In the genomic region with DNA sequence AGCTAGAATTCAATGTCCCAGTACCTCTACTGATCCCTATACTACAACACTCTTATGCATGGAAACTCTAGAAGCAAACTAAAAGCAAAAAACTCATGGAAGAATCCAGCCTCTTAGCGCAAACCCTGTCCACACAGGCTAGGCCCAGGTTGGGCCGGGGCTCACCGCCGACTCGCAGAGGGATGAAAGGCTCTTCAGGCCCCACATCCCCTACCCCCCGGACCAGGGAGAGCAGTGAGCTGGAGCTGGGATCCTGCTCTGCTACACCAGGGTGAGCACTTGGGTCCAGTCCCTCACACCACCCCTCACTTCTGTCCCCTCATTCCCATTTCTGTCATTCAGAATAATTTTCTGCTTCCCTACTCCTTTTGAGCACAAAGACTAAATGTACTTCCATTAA, we compare ENCODE assay signal across 14 cellular contexts. TPM values are rescaled to one million over a fixed set of nuclear protein-coding genes. Genes with fewer than 3 reads are reported as not detected.
DNase-seq lines count a peak whose midpoint lies in the region; ATAC-seq, FAIRE-seq and TF ChIP-seq lines count a peak whose summit lies in the region.
"Had no signal": no experiment of that assay in that cellular context is flagged by ENCODE, and none has a peak within 500 bp of the region (broad histone marks: within the 10 kb centered on the region; RNA-seq: fewer than 3 reads in every experiment).

No MANE protein-coding gene starts in this region.

- CTCF ChIA-PET in activated CD8-positive, alpha-beta memory T cell treated with anti-CD3 and anti-CD28 coated beads, Interleukin-2, amount 10 ng/mL, durations not matched to agents 7 days and 5 days (lab: Charles Lee), result no interaction called here
- CTCF ChIA-PET in activated CD8-positive, alpha-beta T cell treated with anti-CD3 and anti-CD28 coated beads for 36 hours (lab: Charles Lee), result interaction anchor here (1.2 to 4.9 kb wide), 2 partner anchors 15 to 18 kb away, joined by 3 to 32 read pairs; a partner anchor contains a TSS

- peaks cover 26% of the 10 kb centered on the region for H3K36me3 Mint-ChIP-seq in activated CD8-positive, alpha-beta memory T cell treated with anti-CD3 and anti-CD28 coated beads, Interleukin-2, amount 10 ng/mL, durations not matched to agents 7 days and 5 days
- H3K36me3 Mint-ChIP-seq in activated CD8-positive, alpha-beta T cell treated with anti-CD3 and anti-CD28 coated beads for 36 hours (ENCODE audit: low read depth), result peaks cover 35% of the 10 kb centered on the region
- peaks cover 62% of the 10 kb centered on the region for H3K36me3 Mint-ChIP-seq in stimulated activated effector memory CD8-positive, alpha-beta T cell treated with anti-CD3 and anti-CD28 coated beads, Interleukin-12 subunit alpha, Interleukin-12 subunit beta, amount 100 ng/mL, for 72 hours

- H3K27ac Mint-ChIP-seq in activated CD8-positive, alpha-beta memory T cell treated with anti-CD3 and anti-CD28 coated beads, Interleukin-2, amount 10 ng/mL, durations not matched to agents 7 days and 5 days, result peak overlapping the region; percentile 93
- peak overlapping the region; percentile 81 for H3K27ac Mint-ChIP-seq in activated CD8-positive, alpha-beta T cell treated with anti-CD3 and anti-CD28 coated beads for 36 hours
- peak overlapping the region; percentile 94 for H3K27ac Mint-ChIP-seq in stimulated activated effector memory CD8-positive, alpha-beta T cell treated with anti-CD3 and anti-CD28 coated beads, Interleukin-12 subunit alpha, Interleukin-12 subunit beta, amount 100 ng/mL, for 72 hours

- H3K27me3 ChIP-seq in prostate gland (replicated peaks; ENCODE audit: insufficient read depth), result no peaks in the 10 kb centered on the region
- no peaks in the 10 kb centered on the region for H3K27me3 ChIP-seq in pancreas
- H3K27me3 ChIP-seq: heart right ventricle had no signal

- ATAC-seq in activated CD8-positive, alpha-beta memory T cell treated with anti-CD3 and anti-CD28 coated beads, Interleukin-2, amount 10 ng/mL, durations not matched to agents 7 days and 5 days, result no peak
- ATAC-seq in activated CD8-positive, alpha-beta T cell treated with anti-CD3 and anti-CD28 coated beads for 36 hours, result no peak
- ATAC-seq in stimulated activated effector memory CD8-positive, alpha-beta T cell treated with anti-CD3 and anti-CD28 coated beads, Interleukin-12 subunit alpha, Interleukin-12 subunit beta, amount 100 ng/mL, for 72 hours, result no peak
- ATAC-seq in pancreas, result no peak
- ATAC-seq: heart right ventricle had no signal

- whole genome bisulfite sequencing in prostate gland, result 89% methylated on average over 6 of the region's 6 CpGs
- WGBS in pancreas, 2 donors, result 94% methylated on average over 6 of the region's 6 CpGs

- H3K4me1 Mint-ChIP-seq in activated CD8-positive, alpha-beta memory T cell treated with anti-CD3 and anti-CD28 coated beads, Interleukin-2, amount 10 ng/mL, durations not matched to agents 7 days and 5 days, result peaks cover 56% of the 10 kb centered on the region
- peaks cover 57% of the 10 kb centered on the region for H3K4me1 Mint-ChIP-seq in activated CD8-positive, alpha-beta T cell treated with anti-CD3 and anti-CD28 coated beads for 36 hours (ENCODE audit: low read depth)
- H3K4me1 Mint-ChIP-seq in stimulated activated effector memory CD8-positive, alpha-beta T cell treated with anti-CD3 and anti-CD28 coated beads, Interleukin-12 subunit alpha, Interleukin-12 subunit beta, amount 100 ng/mL, for 72 hours, result peaks cover 67% of the 10 kb centered on the region

- H3K27me3 Mint-ChIP-seq in activated CD8-positive, alpha-beta memory T cell treated with anti-CD3 and anti-CD28 coated beads, Interleukin-2, amount 10 ng/mL, durations not matched to agents 7 days and 5 days, result no peaks in the 10 kb centered on the region
- H3K27me3 Mint-ChIP-seq in activated CD8-positive, alpha-beta T cell treated with anti-CD3 and anti-CD28 coated beads for 36 hours, result no peaks in the 10 kb centered on the region

- no peak for TF ChIP-seq POLR2A in prostate gland (IDR thresholded peaks at IDR 0.05)

- H3K36me3 ChIP-seq in prostate gland (no peaks in the 10 kb centered on the region), pancreas (no peaks in the 10 kb centered on the region)

- H3K9me3 ChIP-seq in prostate gland, result no peaks in the 10 kb centered on the region
- H3K9me3 ChIP-seq in pancreas, result no peaks in the 10 kb centered on the region
- H3K9me3 ChIP-seq: heart right ventricle had no signal

- no peaks in the 10 kb centered on the region for H3K9me3 Mint-ChIP-seq in activated CD8-positive, alpha-beta memory T cell treated with anti-CD3 and anti-CD28 coated beads, Interleukin-2, amount 10 ng/mL, durations not matched to agents 7 days and 5 days (ENCODE audit: low read depth)
- no peaks in the 10 kb centered on the region for H3K9me3 Mint-ChIP-seq in activated CD8-positive, alpha-beta T cell treated with anti-CD3 and anti-CD28 coated beads for 36 hours
- H3K9me3 Mint-ChIP-seq in stimulated activated effector memory CD8-positive, alpha-beta T cell treated with anti-CD3 and anti-CD28 coated beads, Interleukin-12 subunit alpha, Interleukin-12 subunit beta, amount 100 ng/mL, for 72 hours, result no peaks in the 10 kb centered on the region

- intact Hi-C loops in activated CD8-positive, alpha-beta T cell treated with anti-CD3 and anti-CD28 coated beads for 36 hours (cut with micrococcal nuclease), result no loop called here
- intact Hi-C loops in prostate gland (cut with DNase I), result no loop called here
- intact Hi-C loops in pancreas (cut with DNase I), result no loop called here

- TF ChIP-seq CTCF in activated CD8-positive, alpha-beta T cell treated with anti-CD3 and anti-CD28 coated beads for 36 hours (IDR thresholded peaks at IDR 0.05), result no peak
- TF ChIP-seq CTCF in fibroblast of the aortic adventitia (IDR thresholded peaks at IDR 0.05; ENCODE audit: insufficient read depth, low read length) (no peak), prostate gland (IDR thresholded peaks at IDR 0.05) (no peak), pancreas (IDR thresholded peaks at IDR 0.05) (no peak)

- H3K4me3 ChIP-seq in fibroblast of the aortic adventitia (ENCODE audit: low read depth, low read length), result peak overlapping the region; percentile 28
- no peak overlapping the region for H3K4me3 ChIP-seq in prostate gland
- peak overlapping the region in 1 of 4 donors; percentile 96 for H3K4me3 ChIP-seq in pancreas

- H3K4me1 ChIP-seq in prostate gland (replicated peaks) (no peaks in the 10 kb centered on the region), pancreas (peaks cover 12 to 18% (median 13%) of the 10 kb centered on the region in 3 donors)

- no peak for DNase-seq in activated CD8-positive, alpha-beta memory T cell treated with anti-CD3 and anti-CD28 coated beads, Interleukin-2, amount 10 ng/mL, durations not matched to agents 7 days and 5 days
- no peak for DNase-seq in activated CD8-positive, alpha-beta memory T cell treated with anti-CD3 and anti-CD28 coated beads, Interleukin-2, amount 50 U/mL, for 4 hours
- DNase-seq in activated CD8-positive, alpha-beta T cell treated with anti-CD3 and anti-CD28 coated beads for 36 hours, result no peak
- DNase-seq in fibroblast of the aortic adventitia (ENCODE audit: low read depth) (no peak), prostate gland (ENCODE audit: low spot score) (no peak), pancreas (no peak), SIG-M5 treated with dmso at 0.1 percent for 504 hours (lab: John Stamatoyannopoulos, UW; ENCODE audit: unreplicated experiment) (no peak)
- DNase-seq in stimulated activated effector memory CD8-positive, alpha-beta T cell treated with anti-CD3 and anti-CD28 coated beads, Interleukin-12 subunit alpha, Interleukin-12 subunit beta, amount 100 ng/mL, for 72 hours (ENCODE audit: low spot score in 2 of 2), result no peak
- DNase-seq: activated CD4-positive, CD25-positive, alpha-beta regulatory T cell; central memory CD4-positive, alpha-beta T cell; heart right ventricle; NCI-H187; trophoblast cell had no signal

- POLR2A ChIA-PET in activated CD8-positive, alpha-beta T cell treated with anti-CD3 and anti-CD28 coated beads for 36 hours (lab: Charles Lee), result interaction anchor here (1.4 to 3.1 kb wide), 5 partner anchors 11 to 16 kb away, joined by 4 to 12 read pairs (median 8); no protein-coding TSS in a partner anchor

- H3K27ac ChIP-seq in prostate gland, result no peak overlapping the region
- H3K27ac ChIP-seq in pancreas, result no peak overlapping the region

- no peak for FAIRE-seq in pancreas (lab: Jason Lieb, UNC)
- FAIRE-seq: RCC 7860 had no signal

- peak overlapping the region; percentile 9 for H3K4me3 Mint-ChIP-seq in activated CD8-positive, alpha-beta memory T cell treated with anti-CD3 and anti-CD28 coated beads, Interleukin-2, amount 10 ng/mL, durations not matched to agents 7 days and 5 days
- H3K4me3 Mint-ChIP-seq in activated CD8-positive, alpha-beta T cell treated with anti-CD3 and anti-CD28 coated beads for 36 hours, result peak overlapping the region; percentile 98
- peak overlapping the region; percentile 92 for H3K4me3 Mint-ChIP-seq in stimulated activated effector memory CD8-positive, alpha-beta T cell treated with anti-CD3 and anti-CD28 coated beads, Interleukin-12 subunit alpha, Interleukin-12 subunit beta, amount 100 ng/mL, for 72 hours

RNA-seq across cellular contexts. Expression of a gene that starts 2.0 kb away (rescaled TPM):
- 100 to 1,000 TPM; 248 to 318 TPM for total RNA-seq in activated CD8-positive, alpha-beta memory T cell treated with anti-CD3 and anti-CD28 coated beads, Interleukin-2, amount 10 ng/mL, durations not matched to agents 7 days and 5 days
- 100 to 1,000 TPM; 257 to 262 TPM for total RNA-seq in activated CD8-positive, alpha-beta T cell treated with anti-CD3 and anti-CD28 coated beads for 36 hours
- 36.5 and 300 TPM in 2 replicates for total RNA-seq in fibroblast of the aortic adventitia (ENCODE audit: low replicate concordance)
- 100 to 1,000 TPM; 246 to 317 TPM for total RNA-seq in prostate gland
- total RNA-seq in pancreas, result 100 to 1,000 TPM in 3 of 6 donors, 10 to 100 TPM in 3; 76.6 to 148 (median 108) TPM
- polyA plus RNA-seq in pancreas, result 100 to 1,000 TPM; 183 to 188 TPM

RNA-seq across cellular contexts. Expression of a gene that starts 9.0 kb away (rescaled TPM):
- under 1 TPM; 0.75 to 0.79 TPM for total RNA-seq in activated CD8-positive, alpha-beta memory T cell treated with anti-CD3 and anti-CD28 coated beads, Interleukin-2, amount 10 ng/mL, durations not matched to agents 7 days and 5 days
- total RNA-seq in activated CD8-positive, alpha-beta T cell treated with anti-CD3 and anti-CD28 coated beads for 36 hours, result under 1 TPM; 0.61 to 0.63 TPM
- total RNA-seq in fibroblast of the aortic adventitia (ENCODE audit: low replicate concordance) (81.3 and 153 TPM in 2 replicates), prostate gland (100 to 1,000 TPM in 1 of 2 donors, 10 to 100 TPM in 1; 39.8 to 149 TPM), pancreas (10 to 100 TPM in 2 of 6 donors, 1 to 10 TPM in 4; 2.6 to 47.1 (median 7.3) TPM)
- 10 to 100 TPM in 1 of 2 donors, 1 to 10 TPM in 1; 3.7 to 15.5 TPM for polyA plus RNA-seq in pancreas

RNA-seq across cellular contexts. Expression of a gene that starts 17.1 kb away (rescaled TPM):
- total RNA-seq in activated CD8-positive, alpha-beta memory T cell treated with anti-CD3 and anti-CD28 coated beads, Interleukin-2, amount 10 ng/mL, durations not matched to agents 7 days and 5 days, result 1 to 10 TPM; 8.0 to 8.8 TPM
- total RNA-seq in activated CD8-positive, alpha-beta T cell treated with anti-CD3 and anti-CD28 coated beads for 36 hours, result 1 to 10 TPM; 6.7 to 9.5 TPM
- 1.7 and 2.3 TPM in 2 replicates for total RNA-seq in fibroblast of the aortic adventitia (ENCODE audit: low replicate concordance)
- total RNA-seq in prostate gland, result 1 to 10 TPM in 1 of 2 donors, under 1 TPM in 1; 0.91 to 7.0 TPM
- total RNA-seq in pancreas, result 10 to 100 TPM in 1 of 6 donors, 1 to 10 TPM in 5; 5.1 to 11.7 (median 6.3) TPM
- 10 to 100 TPM; 10.6 to 16.2 TPM for polyA plus RNA-seq in pancreas

RNA-seq across cellular contexts. Expression of a gene that starts 18.0 kb away (rescaled TPM):
- 10 to 100 TPM; 13.8 to 15.1 TPM for total RNA-seq in activated CD8-positive, alpha-beta memory T cell treated with anti-CD3 and anti-CD28 coated beads, Interleukin-2, amount 10 ng/mL, durations not matched to agents 7 days and 5 days
- 10 to 100 TPM; 12.2 to 16.4 TPM for total RNA-seq in activated CD8-positive, alpha-beta T cell treated with anti-CD3 and anti-CD28 coated beads for 36 hours
- total RNA-seq in fibroblast of the aortic adventitia (ENCODE audit: low replicate concordance) (17.5 and 25.3 TPM in 2 replicates), prostate gland (10 to 100 TPM; 31.9 to 87.1 TPM), pancreas (10 to 100 TPM in 5 of 6 donors, 1 to 10 TPM in 1; 8.2 to 15.5 (median 11.9) TPM)
- polyA plus RNA-seq in pancreas, result 10 to 100 TPM in 1 of 2 donors, 1 to 10 TPM in 1; 8.7 to 11.6 TPM

RNA-seq across cellular contexts. Expression of a gene that starts 36.7 kb away (rescaled TPM):
- total RNA-seq in activated CD8-positive, alpha-beta memory T cell treated with anti-CD3 and anti-CD28 coated beads, Interleukin-2, amount 10 ng/mL, durations not matched to agents 7 days and 5 days, result 10 to 100 TPM; 68.7 to 86.6 TPM
- total RNA-seq in activated CD8-positive, alpha-beta T cell treated with anti-CD3 and anti-CD28 coated beads for 36 hours, result 10 to 100 TPM; 54.1 to 58.9 TPM
- total RNA-seq in fibroblast of the aortic adventitia (ENCODE audit: low replicate concordance), result 10.3 and 71.6 TPM in 2 replicates
- 10 to 100 TPM; 44.5 to 75.9 TPM for total RNA-seq in prostate gland
- 10 to 100 TPM; 57.3 to 77.1 (median 59.8) TPM for total RNA-seq in pancreas
- 100 to 1,000 TPM in 1 of 2 donors, 10 to 100 TPM in 1; 72.1 to 109 TPM for polyA plus RNA-seq in pancreas

Comparison
In these comparisons a context has a peak if more than half of its experiments do, and no peak if none do; other contexts are left out.
1. H3K4me3 Mint-ChIP-seq: peak in every context shown above with its lines; median percentile 98 in activated CD8-positive, alpha-beta T cell treated with anti-CD3 and anti-CD28 coated beads for 36 hours; 92 in stimulated activated effector memory CD8-positive, alpha-beta T cell treated with anti-CD3 and anti-CD28 coated beads, Interleukin-12 subunit alpha, Interleukin-12 subunit beta, amount 100 ng/mL, for 72 hours; 9 in activated CD8-positive, alpha-beta memory T cell treated with anti-CD3 and anti-CD28 coated beads, Interleukin-2, amount 10 ng/mL, durations not matched to agents 7 days and 5 days.